ENCODE assay signal across 32 cellular contexts in genomic region chr1:230321741-230322420, GRCh38.
DNase-seq lines count a peak whose midpoint lies in the region; ATAC-seq, FAIRE-seq and TF ChIP-seq lines count a peak whose summit lies in the region.
"Had no signal": no experiment of that assay in that cellular context is flagged by ENCODE, and none has a peak within 500 bp of the region (broad histone marks: within the 10 kb centered on the region; RNA-seq: fewer than 3 reads in every experiment).

No MANE protein-coding gene starts in this region.

- TF ChIP-seq RAD21 in H1 (IDR thresholded peaks at IDR 0.05 in 1 of 2, conservative IDR thresholded peaks at IDR 0.05 in 1 of 2; ENCODE audit: low read depth in 2 of 2, low read length in 2 of 2) = no peak

- CTCF ChIA-PET in H1 (lab: Charles Lee; ENCODE audit: partially characterized antibody) = no interaction called here

- H4K91ac ChIP-seq in H1 (replicated peaks; ENCODE audit: insufficient read length, low read length) = no peak overlapping the region

- no peak for TF ChIP-seq CTCF in H1 (IDR thresholded peaks at IDR 0.05; ENCODE audit: control extremely low read depth in 1 of 3, insufficient read depth in 1 of 3, low read depth in 1 of 3, low read length in 3 of 3)
- no peak for TF ChIP-seq CTCF in foreskin fibroblast (IDR thresholded peaks at IDR 0.05; ENCODE audit: low read depth, low read length)

- H3K56ac ChIP-seq in H1 (replicated peaks; ENCODE audit: insufficient read length, low read depth, low read length) = no peak overlapping the region

- no peak overlapping the region for H2AK5ac ChIP-seq in H1 (ENCODE audit: low read depth, low read length)

- no peaks in the 10 kb centered on the region for H3K23me2 ChIP-seq in H1 (ENCODE audit: low read depth, low read length)

- H3K18ac ChIP-seq in H1 (ENCODE audit: extremely low read depth, low read length) = no peak overlapping the region

- no peaks in the 10 kb centered on the region for H3K27me3 ChIP-seq in H1 (replicated peaks in 1 of 4; ENCODE audit: control insufficient read depth in 3 of 4, extremely low read depth in 1 of 4, insufficient read depth in 3 of 4, low read length in 3 of 4)
- H3K27me3 ChIP-seq: ascending aorta, BE2C, cardiac muscle cell, uterus had no signal

- peaks cover 5 to 17% (median 10%) of the 10 kb centered on the region in 4 experiments; a peak in 7 of 8 replicates for H3K36me3 ChIP-seq in H1 (ENCODE audit: control insufficient read depth in 2 of 4, insufficient read depth in 4 of 4, low read length in 3 of 4)
- H3K36me3 ChIP-seq: ascending aorta, BE2C, cardiac muscle cell, lower lobe of right lung, uterus had no signal

- TF ChIP-seq EP300 in H1 (IDR thresholded peaks at IDR 0.05; ENCODE audit: borderline replicate concordance in 1 of 2, low read depth in 2 of 2, low read length in 2 of 2) = no peak

- H4K20me1 ChIP-seq in H1 (replicated peaks in 1 of 2; ENCODE audit: control insufficient read depth in 1 of 2, insufficient read depth in 2 of 2, low read length in 2 of 2) = no peaks in the 10 kb centered on the region

- ATAC-seq in sciatic nerve (peak; percentile 44), HG03378 (IDR thresholded peaks at IDR 0.05; ENCODE audit: unreplicated experiment) (no peak)
- ATAC-seq: activated T-cell treated with anti-CD3 and anti-CD28 coated beads, Interleukin-2, amount 50 U/mL, for 4 hours; lower lobe of right lung; natural killer cell; stimulated activated naive CD8-positive, alpha-beta T cell treated with anti-CD3 and anti-CD28 coated beads, Interleukin-15, Interleukin-2, amounts not matched to agents 100 U/mL and 50 U/mL, for 24 hours; T-cell; WTC11 had no signal

- H2BK5ac ChIP-seq in H1 (ENCODE audit: low read depth, low read length) = no peak overlapping the region

- no peak overlapping the region for H3K4ac ChIP-seq in H1 (replicated peaks; ENCODE audit: insufficient read length, low read depth, low read length)

- H2BK20ac ChIP-seq in H1 (ENCODE audit: low read length) = no peak overlapping the region

- H2BK12ac ChIP-seq in H1 (ENCODE audit: low read depth, low read length) = no peak overlapping the region

- DNase-seq in NCI-H1092 treated with DMSO at 0.1 percent for 48 hours (lab: John Stamatoyannopoulos, UW) (peak; percentile 77), H1 (ENCODE audit: low read depth in 1 of 2, low spot score in 2 of 2) (no peak), left kidney (ENCODE audit: low read depth, low spot score) (peak; percentile 24), sciatic nerve (ENCODE audit: low spot score) (peak; percentile 55), HuH-7.5 (ENCODE audit: low spot score) (no peak), SIG-M5 (lab: John Stamatoyannopoulos, UW) (no peak), foreskin fibroblast (no peak)
- DNase-seq: activated CD4-positive, alpha-beta T cell treated with anti-CD3 and anti-CD28 coated beads, Interleukin-2, amount 10 ng/mL, durations not matched to agents 24 days and 14 days; activated gamma-delta T cell treated with Interleukin-2 at 50 U/mL for 16 hours; activated naive CD8-positive, alpha-beta T cell treated with anti-CD3 and anti-CD28 coated beads, Interleukin-2, amount 10 ng/mL, durations not matched to agents 7 days and 5 days; activated T-cell treated with anti-CD3 and anti-CD28 coated beads, Interleukin-2, amount 50 U/mL, for 4 hours; BE2C; CD8-positive, alpha-beta memory T cell; cortex of kidney; erythroblast; glutamatergic neuron; GOT3; KBM-7; lower lobe of right lung; natural killer cell; NCI-H2081; NCI-H774; stimulated activated naive CD8-positive, alpha-beta T cell treated with anti-CD3 and anti-CD28 coated beads, Interleukin-15, Interleukin-2, amounts not matched to agents 100 U/mL and 50 U/mL, for 24 hours; T-cell; uterus had no signal

- TF ChIP-seq POLR2A in H1 (IDR thresholded peaks at IDR 0.05; ENCODE audit: control extremely low read depth in 1 of 2, low read depth in 2 of 2, low read length in 2 of 2) = no peak

- H3K4me3 ChIP-seq in H1 (ENCODE audit: extremely low read depth in 1 of 4, insufficient read depth in 2 of 4, low read depth in 3 of 4, low read length in 4 of 4) = no peak overlapping the region
- no peak overlapping the region for H3K4me3 ChIP-seq in foreskin fibroblast (ENCODE audit: low read depth in 1 of 2, low read length in 2 of 2)
- H3K4me3 ChIP-seq: ascending aorta, cardiac muscle cell, lower lobe of right lung, smooth muscle cell, uterus had no signal

- WGBS in H1 (ENCODE audit: extremely low coverage in 1 of 2, insufficient coverage in 1 of 2, insufficient read length in 1 of 2, insufficient replicate concordance in 2 of 2, low coverage in 1 of 2, low lambda C conversion rate in 2 of 2, missing lambda C conversion rate in 1 of 2), 2 experiments = 94% methylated on average over 17 of the region's 18 CpGs; no CpG with 5 or more reads in 1 of the 2 experiments

- H3K4me1 ChIP-seq in H1 (replicated peaks in 1 of 4; ENCODE audit: control insufficient read depth in 3 of 4, insufficient read depth in 4 of 4, low read length in 3 of 4) = no peaks in the 10 kb centered on the region
- H3K4me1 ChIP-seq: ascending aorta, BE2C, lower lobe of right lung, uterus had no signal

- intact Hi-C loops in sciatic nerve (cut with DNase I) = no loop called here

- H3K79me1 ChIP-seq in H1 (ENCODE audit: low read depth, low read length) = no peaks in the 10 kb centered on the region

- no peaks in the 10 kb centered on the region for H3K9me3 ChIP-seq in H1 (ENCODE audit: insufficient read depth in 2 of 2, low read depth in 1 of 2, low read length in 1 of 2)
- H3K9me3 ChIP-seq: ascending aorta, BE2C, lower lobe of right lung, uterus had no signal

- no peak overlapping the region for H2BK120ac ChIP-seq in H1 (replicated peaks; ENCODE audit: low read depth, low read length)

- H3K9ac ChIP-seq in H1 (replicated peaks in 1 of 4; ENCODE audit: extremely low read depth in 1 of 4, low read depth in 3 of 4, low read length in 3 of 4) = no peak overlapping the region

- no peak overlapping the region for H3K27ac ChIP-seq in H1 (ENCODE audit: low read depth, low read length)
- H3K27ac ChIP-seq: ascending aorta, cardiac muscle cell, lower lobe of right lung, uterus had no signal

- H4K8ac ChIP-seq in H1 (ENCODE audit: extremely low read depth, insufficient read depth, low read length) = 0 out of 2 replicates have a peak overlapping the region, but pooled peaks have one; percentile 20

- no peak for FAIRE-seq in H1 (lab: Jason Lieb, UNC)
- FAIRE-seq: GM19239, islet of Langerhans had no signal

- H3K23ac ChIP-seq in H1 (ENCODE audit: insufficient read length) = no peak overlapping the region

- no peak overlapping the region for H3K14ac ChIP-seq in H1 (ENCODE audit: insufficient read length)

- no peak overlapping the region for H3K4me2 ChIP-seq in H1 (ENCODE audit: insufficient read depth in 1 of 2, low read depth in 2 of 2, low read length in 2 of 2)
- H3K4me2 ChIP-seq: smooth muscle cell had no signal

- H2AFZ ChIP-seq in H1 (ENCODE audit: low read length) = no peak overlapping the region

- POLR2A ChIA-PET in H1 (lab: Charles Lee; ENCODE audit: partially characterized antibody) = no interaction called here

- H4K5ac ChIP-seq in H1 (ENCODE audit: insufficient read length, low read depth, low read length) = no peak overlapping the region

- H2BK15ac ChIP-seq in H1 (ENCODE audit: low read length) = no peak overlapping the region

- H3K79me2 ChIP-seq in H1 (ENCODE audit: control insufficient read depth in 1 of 2, insufficient read depth in 2 of 2, low read length in 2 of 2) = no peaks in the 10 kb centered on the region

TF ChIP-seq in H1, 55 proteins besides CTCF, POLR2A, EP300 and RAD21:
- TF ChIP-seq SP2 (IDR thresholded peaks at IDR 0.05; ENCODE audit: low read length) (no peak), TAF1 (IDR thresholded peaks at IDR 0.05; ENCODE audit: low read depth, low read length) (no peak), HDAC6 (IDR thresholded peaks at IDR 0.05; ENCODE audit: low read depth, low read length) (no peak), NANOG (IDR thresholded peaks at IDR 0.05; ENCODE audit: insufficient read depth, low read depth, low read length, poor library complexity, severe bottlenecking) (no peak), SRF (IDR thresholded peaks at IDR 0.05; ENCODE audit: low read depth, low read length) (no peak), CHD2 (IDR thresholded peaks at IDR 0.05; ENCODE audit: low read length) (no peak), GABPA (IDR thresholded peaks at IDR 0.05; ENCODE audit: borderline replicate concordance, insufficient read depth, low read length) (no peak), CREB1 (IDR thresholded peaks at IDR 0.05) (no peak)

Comparison
In these comparisons a context has a peak if more than half of its experiments do, and no peak if none do; other contexts are left out.
1. DNase-seq: peak in NCI-H1092 treated with DMSO at 0.1 percent for 48 hours (single experiment), left kidney (single experiment) and sciatic nerve (single experiment); none in H1 (0 of 2), HuH-7.5 (single experiment), SIG-M5 (single experiment) and foreskin fibroblast (0 of 2).